In genomic region chr10:37549054-37549453, GRCh38 we compare ENCODE assay signal across 20 cellular contexts.
"Had no signal": no experiment of that assay in that cellular context is flagged by ENCODE, and none has a peak within 500 bp of the region (broad histone marks: within the 10 kb centered on the region; RNA-seq: fewer than 3 reads in every experiment).

No MANE protein-coding gene starts in this region.

- H3K27ac ChIP-seq: RWPE1 had no signal

- DNase-seq: Karpas-422, KG1, MG63, NCI-H1092 treated with DMSO at 0.1 percent for 48 hours, NCI-H1436, NCI-H187, NCI-H2029, NCI-H2081 treated with DMSO at 0.1 percent for 48 hours, NCI-H2171, NCI-H226, NCI-H446, NCI-H510A, NCI-H524 treated with DMSO at 0.1 percent for 48 hours, NCI-H69, NCI-H774, PC-3, SHP77, SK-N-SH, SW 1271 had no signal

- H3K27me3 ChIP-seq: MG63 had no signal

- H3K4me3 ChIP-seq: MG63 had no signal

- H3K36me3 ChIP-seq: MG63 had no signal

- H3K9me3 ChIP-seq: MG63, SK-N-SH had no signal
